1 cellular context compared by ENCODE assay signal in the genomic region with DNA sequence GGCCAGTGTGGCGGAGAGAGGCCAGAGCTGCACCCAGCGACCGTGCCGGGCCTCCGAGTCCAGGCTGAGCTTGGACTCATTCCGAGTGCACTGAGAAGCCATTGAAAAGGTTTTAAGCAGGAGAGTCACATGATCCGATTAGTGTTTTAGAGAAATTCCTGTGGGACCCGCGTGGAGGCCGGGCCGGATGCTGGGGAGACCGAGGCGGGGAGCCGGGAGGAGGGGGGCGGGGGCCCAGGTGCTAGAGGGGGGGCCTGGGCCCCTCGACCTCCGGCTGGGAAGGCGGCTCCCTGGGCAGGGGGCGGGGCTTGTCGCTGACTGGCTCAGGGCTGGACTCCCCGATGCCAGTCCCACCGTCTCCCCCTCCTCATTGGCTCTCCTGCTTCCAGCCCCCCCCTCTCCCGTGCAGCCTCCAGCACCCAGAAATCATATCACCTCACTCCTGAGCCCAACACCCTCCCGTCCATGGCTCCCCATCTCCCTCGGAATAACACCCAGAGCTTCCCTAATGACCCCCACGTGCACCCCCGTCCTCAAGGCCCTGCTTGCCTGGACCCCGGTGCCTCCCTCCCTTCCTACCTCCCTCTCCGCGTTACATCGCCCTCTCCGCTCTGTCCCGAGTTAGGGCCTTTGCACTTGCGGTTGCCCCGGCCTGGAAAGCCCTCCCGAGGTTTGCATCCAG.
TF ChIP-seq lines count a peak whose summit lies in the region.

No MANE protein-coding gene starts in this region.

TF ChIP-seq in HepG2, 621 proteins besides CTCF, POLR2A, EP300 and RAD21 (continued from another document and continues in another):
- TF ChIP-seq, protein P1, sequence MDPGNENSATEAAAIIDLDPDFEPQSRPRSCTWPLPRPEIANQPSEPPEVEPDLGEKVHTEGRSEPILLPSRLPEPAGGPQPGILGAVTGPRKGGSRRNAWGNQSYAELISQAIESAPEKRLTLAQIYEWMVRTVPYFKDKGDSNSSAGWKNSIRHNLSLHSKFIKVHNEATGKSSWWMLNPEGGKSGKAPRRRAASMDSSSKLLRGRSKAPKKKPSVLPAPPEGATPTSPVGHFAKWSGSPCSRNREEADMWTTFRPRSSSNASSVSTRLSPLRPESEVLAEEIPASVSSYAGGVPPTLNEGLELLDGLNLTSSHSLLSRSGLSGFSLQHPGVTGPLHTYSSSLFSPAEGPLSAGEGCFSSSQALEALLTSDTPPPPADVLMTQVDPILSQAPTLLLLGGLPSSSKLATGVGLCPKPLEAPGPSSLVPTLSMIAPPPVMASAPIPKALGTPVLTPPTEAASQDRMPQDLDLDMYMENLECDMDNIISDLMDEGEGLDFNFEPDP (CRISPR knock-in tag; conservative IDR thresholded peaks at IDR 0.05) = no peak
- no peak for TF ChIP-seq ATF7 (IDR thresholded peaks at IDR 0.05)
- TF ChIP-seq ATF7 (CRISPR knock-in tag; IDR thresholded peaks at IDR 0.05) = no peak
- no peak for TF ChIP-seq SIN3B (IDR thresholded peaks at IDR 0.05; ENCODE audit: low read length)
- no peak for TF ChIP-seq ZNF775 (CRISPR knock-in tag; IDR thresholded peaks at IDR 0.05; ENCODE audit: borderline replicate concordance)
- 0 out of 2 replicates have a peak, but pooled peaks have one; percentile 67 for TF ChIP-seq AKAP8 (CRISPR knock-in tag; IDR thresholded peaks at IDR 0.05)
- TF ChIP-seq ZNF12 (CRISPR knock-in tag; IDR thresholded peaks at IDR 0.05) = no peak
- no peak for TF ChIP-seq MEIS1 (CRISPR knock-in tag; IDR thresholded peaks at IDR 0.05; ENCODE audit: borderline replicate concordance)
- peak; percentile 80 for TF ChIP-seq NFYB (CRISPR knock-in tag; IDR thresholded peaks at IDR 0.05)
- TF ChIP-seq, protein P2, sequence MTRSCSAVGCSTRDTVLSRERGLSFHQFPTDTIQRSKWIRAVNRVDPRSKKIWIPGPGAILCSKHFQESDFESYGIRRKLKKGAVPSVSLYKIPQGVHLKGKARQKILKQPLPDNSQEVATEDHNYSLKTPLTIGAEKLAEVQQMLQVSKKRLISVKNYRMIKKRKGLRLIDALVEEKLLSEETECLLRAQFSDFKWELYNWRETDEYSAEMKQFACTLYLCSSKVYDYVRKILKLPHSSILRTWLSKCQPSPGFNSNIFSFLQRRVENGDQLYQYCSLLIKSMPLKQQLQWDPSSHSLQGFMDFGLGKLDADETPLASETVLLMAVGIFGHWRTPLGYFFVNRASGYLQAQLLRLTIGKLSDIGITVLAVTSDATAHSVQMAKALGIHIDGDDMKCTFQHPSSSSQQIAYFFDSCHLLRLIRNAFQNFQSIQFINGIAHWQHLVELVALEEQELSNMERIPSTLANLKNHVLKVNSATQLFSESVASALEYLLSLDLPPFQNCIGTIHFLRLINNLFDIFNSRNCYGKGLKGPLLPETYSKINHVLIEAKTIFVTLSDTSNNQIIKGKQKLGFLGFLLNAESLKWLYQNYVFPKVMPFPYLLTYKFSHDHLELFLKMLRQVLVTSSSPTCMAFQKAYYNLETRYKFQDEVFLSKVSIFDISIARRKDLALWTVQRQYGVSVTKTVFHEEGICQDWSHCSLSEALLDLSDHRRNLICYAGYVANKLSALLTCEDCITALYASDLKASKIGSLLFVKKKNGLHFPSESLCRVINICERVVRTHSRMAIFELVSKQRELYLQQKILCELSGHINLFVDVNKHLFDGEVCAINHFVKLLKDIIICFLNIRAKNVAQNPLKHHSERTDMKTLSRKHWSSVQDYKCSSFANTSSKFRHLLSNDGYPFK (CRISPR knock-in tag; IDR thresholded peaks at IDR 0.05; ENCODE audit: borderline replicate concordance) = 0 out of 2 replicates have a peak, but pooled peaks have one; percentile 33
- TF ChIP-seq NR3C1 (CRISPR knock-in tag; IDR thresholded peaks at IDR 0.05) = no peak
- TF ChIP-seq ZNF549 (CRISPR knock-in tag; IDR thresholded peaks at IDR 0.05) = no peak
- no peak for TF ChIP-seq ZNF34 (CRISPR knock-in tag; IDR thresholded peaks at IDR 0.05; ENCODE audit: borderline replicate concordance)
- TF ChIP-seq, protein P3, sequence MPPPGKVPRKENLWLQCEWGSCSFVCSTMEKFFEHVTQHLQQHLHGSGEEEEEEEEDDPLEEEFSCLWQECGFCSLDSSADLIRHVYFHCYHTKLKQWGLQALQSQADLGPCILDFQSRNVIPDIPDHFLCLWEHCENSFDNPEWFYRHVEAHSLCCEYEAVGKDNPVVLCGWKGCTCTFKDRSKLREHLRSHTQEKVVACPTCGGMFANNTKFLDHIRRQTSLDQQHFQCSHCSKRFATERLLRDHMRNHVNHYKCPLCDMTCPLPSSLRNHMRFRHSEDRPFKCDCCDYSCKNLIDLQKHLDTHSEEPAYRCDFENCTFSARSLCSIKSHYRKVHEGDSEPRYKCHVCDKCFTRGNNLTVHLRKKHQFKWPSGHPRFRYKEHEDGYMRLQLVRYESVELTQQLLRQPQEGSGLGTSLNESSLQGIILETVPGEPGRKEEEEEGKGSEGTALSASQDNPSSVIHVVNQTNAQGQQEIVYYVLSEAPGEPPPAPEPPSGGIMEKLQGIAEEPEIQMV (CRISPR knock-in tag; IDR thresholded peaks at IDR 0.05; ENCODE audit: low read depth) = no peak
- TF ChIP-seq GABPA (IDR thresholded peaks at IDR 0.05; ENCODE audit: low read depth, low read length) = peak; percentile 53
- TF ChIP-seq GABPA (CRISPR knock-in tag; IDR thresholded peaks at IDR 0.05; ENCODE audit: low read depth) = peak; percentile 69
- no peak for TF ChIP-seq ZNF747 (CRISPR knock-in tag; IDR thresholded peaks at IDR 0.05; ENCODE audit: borderline replicate concordance)
- TF ChIP-seq, protein P4, sequence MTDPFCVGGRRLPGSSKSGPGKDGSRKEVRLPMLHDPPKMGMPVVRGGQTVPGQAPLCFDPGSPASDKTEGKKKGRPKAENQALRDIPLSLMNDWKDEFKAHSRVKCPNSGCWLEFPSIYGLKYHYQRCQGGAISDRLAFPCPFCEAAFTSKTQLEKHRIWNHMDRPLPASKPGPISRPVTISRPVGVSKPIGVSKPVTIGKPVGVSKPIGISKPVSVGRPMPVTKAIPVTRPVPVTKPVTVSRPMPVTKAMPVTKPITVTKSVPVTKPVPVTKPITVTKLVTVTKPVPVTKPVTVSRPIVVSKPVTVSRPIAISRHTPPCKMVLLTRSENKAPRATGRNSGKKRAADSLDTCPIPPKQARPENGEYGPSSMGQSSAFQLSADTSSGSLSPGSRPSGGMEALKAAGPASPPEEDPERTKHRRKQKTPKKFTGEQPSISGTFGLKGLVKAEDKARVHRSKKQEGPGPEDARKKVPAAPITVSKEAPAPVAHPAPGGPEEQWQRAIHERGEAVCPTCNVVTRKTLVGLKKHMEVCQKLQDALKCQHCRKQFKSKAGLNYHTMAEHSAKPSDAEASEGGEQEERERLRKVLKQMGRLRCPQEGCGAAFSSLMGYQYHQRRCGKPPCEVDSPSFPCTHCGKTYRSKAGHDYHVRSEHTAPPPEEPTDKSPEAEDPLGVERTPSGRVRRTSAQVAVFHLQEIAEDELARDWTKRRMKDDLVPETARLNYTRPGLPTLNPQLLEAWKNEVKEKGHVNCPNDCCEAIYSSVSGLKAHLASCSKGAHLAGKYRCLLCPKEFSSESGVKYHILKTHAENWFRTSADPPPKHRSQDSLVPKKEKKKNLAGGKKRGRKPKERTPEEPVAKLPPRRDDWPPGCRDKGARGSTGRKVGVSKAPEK (CRISPR knock-in tag; IDR thresholded peaks at IDR 0.05; ENCODE audit: borderline replicate concordance) = no peak
- TF ChIP-seq, protein P5, sequence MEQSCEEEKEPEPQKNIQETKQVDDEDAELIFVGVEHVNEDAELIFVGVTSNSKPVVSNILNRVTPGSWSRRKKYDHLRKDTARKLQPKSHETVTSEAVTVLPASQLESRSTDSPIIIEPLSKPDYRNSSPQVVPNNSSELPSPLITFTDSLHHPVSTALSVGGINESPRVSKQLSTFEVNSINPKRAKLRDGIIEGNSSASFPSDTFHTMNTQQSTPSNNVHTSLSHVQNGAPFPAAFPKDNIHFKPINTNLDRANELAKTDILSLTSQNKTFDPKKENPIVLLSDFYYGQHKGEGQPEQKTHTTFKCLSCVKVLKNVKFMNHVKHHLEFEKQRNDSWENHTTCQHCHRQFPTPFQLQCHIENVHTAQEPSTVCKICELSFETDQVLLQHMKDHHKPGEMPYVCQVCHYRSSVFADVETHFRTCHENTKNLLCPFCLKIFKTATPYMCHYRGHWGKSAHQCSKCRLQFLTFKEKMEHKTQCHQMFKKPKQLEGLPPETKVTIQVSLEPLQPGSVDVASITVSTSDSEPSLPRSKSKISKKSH (CRISPR knock-in tag; IDR thresholded peaks at IDR 0.05; ENCODE audit: borderline replicate concordance) = no peak
- TF ChIP-seq SCMH1 (CRISPR knock-in tag; IDR thresholded peaks at IDR 0.05; ENCODE audit: borderline replicate concordance) = no peak
- TF ChIP-seq, protein P6, sequence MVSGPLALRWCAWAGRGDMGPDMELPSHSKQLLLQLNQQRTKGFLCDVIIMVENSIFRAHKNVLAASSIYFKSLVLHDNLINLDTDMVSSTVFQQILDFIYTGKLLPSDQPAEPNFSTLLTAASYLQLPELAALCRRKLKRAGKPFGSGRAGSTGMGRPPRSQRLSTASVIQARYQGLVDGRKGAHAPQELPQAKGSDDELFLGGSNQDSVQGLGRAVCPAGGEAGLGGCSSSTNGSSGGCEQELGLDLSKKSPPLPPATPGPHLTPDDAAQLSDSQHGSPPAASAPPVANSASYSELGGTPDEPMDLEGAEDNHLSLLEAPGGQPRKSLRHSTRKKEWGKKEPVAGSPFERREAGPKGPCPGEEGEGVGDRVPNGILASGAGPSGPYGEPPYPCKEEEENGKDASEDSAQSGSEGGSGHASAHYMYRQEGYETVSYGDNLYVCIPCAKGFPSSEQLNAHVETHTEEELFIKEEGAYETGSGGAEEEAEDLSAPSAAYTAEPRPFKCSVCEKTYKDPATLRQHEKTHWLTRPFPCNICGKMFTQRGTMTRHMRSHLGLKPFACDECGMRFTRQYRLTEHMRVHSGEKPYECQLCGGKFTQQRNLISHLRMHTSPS (CRISPR knock-in tag; IDR thresholded peaks at IDR 0.05; ENCODE audit: low read depth) = no peak
- TF ChIP-seq, protein P7, sequence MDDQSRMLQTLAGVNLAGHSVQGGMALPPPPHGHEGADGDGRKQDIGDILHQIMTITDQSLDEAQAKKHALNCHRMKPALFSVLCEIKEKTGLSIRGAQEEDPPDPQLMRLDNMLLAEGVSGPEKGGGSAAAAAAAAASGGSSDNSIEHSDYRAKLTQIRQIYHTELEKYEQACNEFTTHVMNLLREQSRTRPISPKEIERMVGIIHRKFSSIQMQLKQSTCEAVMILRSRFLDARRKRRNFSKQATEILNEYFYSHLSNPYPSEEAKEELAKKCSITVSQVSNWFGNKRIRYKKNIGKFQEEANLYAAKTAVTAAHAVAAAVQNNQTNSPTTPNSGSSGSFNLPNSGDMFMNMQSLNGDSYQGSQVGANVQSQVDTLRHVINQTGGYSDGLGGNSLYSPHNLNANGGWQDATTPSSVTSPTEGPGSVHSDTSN (CRISPR knock-in tag; IDR thresholded peaks at IDR 0.05; ENCODE audit: borderline replicate concordance) = no peak
- no peak for TF ChIP-seq PLRG1 (conservative IDR thresholded peaks at IDR 0.05)
- TF ChIP-seq ZNF432 (CRISPR knock-in tag; IDR thresholded peaks at IDR 0.05; ENCODE audit: borderline replicate concordance) = no peak
- peak; percentile 89 for TF ChIP-seq SP2 (CRISPR knock-in tag; IDR thresholded peaks at IDR 0.05)
- no peak for TF ChIP-seq BRD4 (CRISPR knock-in tag; IDR thresholded peaks at IDR 0.05)
- TF ChIP-seq, protein P8, sequence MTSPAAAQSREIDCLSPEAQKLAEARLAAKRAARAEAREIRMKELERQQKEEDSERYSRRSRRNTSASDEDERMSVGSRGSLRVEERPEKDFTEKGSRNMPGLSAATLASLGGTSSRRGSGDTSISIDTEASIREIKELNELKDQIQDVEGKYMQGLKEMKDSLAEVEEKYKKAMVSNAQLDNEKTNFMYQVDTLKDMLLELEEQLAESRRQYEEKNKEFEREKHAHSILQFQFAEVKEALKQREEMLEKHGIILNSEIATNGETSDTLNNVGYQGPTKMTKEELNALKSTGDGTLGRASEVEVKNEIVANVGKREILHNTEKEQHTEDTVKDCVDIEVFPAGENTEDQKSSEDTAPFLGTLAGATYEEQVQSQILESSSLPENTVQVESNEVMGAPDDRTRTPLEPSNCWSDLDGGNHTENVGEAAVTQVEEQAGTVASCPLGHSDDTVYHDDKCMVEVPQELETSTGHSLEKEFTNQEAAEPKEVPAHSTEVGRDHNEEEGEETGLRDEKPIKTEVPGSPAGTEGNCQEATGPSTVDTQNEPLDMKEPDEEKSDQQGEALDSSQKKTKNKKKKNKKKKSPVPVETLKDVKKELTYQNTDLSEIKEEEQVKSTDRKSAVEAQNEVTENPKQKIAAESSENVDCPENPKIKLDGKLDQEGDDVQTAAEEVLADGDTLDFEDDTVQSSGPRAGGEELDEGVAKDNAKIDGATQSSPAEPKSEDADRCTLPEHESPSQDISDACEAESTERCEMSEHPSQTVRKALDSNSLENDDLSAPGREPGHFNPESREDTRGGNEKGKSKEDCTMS (CRISPR knock-in tag; conservative IDR thresholded peaks at IDR 0.05) = no peak
- TF ChIP-seq CEBPG (CRISPR knock-in tag; IDR thresholded peaks at IDR 0.05) = no peak
- TF ChIP-seq, protein P9, sequence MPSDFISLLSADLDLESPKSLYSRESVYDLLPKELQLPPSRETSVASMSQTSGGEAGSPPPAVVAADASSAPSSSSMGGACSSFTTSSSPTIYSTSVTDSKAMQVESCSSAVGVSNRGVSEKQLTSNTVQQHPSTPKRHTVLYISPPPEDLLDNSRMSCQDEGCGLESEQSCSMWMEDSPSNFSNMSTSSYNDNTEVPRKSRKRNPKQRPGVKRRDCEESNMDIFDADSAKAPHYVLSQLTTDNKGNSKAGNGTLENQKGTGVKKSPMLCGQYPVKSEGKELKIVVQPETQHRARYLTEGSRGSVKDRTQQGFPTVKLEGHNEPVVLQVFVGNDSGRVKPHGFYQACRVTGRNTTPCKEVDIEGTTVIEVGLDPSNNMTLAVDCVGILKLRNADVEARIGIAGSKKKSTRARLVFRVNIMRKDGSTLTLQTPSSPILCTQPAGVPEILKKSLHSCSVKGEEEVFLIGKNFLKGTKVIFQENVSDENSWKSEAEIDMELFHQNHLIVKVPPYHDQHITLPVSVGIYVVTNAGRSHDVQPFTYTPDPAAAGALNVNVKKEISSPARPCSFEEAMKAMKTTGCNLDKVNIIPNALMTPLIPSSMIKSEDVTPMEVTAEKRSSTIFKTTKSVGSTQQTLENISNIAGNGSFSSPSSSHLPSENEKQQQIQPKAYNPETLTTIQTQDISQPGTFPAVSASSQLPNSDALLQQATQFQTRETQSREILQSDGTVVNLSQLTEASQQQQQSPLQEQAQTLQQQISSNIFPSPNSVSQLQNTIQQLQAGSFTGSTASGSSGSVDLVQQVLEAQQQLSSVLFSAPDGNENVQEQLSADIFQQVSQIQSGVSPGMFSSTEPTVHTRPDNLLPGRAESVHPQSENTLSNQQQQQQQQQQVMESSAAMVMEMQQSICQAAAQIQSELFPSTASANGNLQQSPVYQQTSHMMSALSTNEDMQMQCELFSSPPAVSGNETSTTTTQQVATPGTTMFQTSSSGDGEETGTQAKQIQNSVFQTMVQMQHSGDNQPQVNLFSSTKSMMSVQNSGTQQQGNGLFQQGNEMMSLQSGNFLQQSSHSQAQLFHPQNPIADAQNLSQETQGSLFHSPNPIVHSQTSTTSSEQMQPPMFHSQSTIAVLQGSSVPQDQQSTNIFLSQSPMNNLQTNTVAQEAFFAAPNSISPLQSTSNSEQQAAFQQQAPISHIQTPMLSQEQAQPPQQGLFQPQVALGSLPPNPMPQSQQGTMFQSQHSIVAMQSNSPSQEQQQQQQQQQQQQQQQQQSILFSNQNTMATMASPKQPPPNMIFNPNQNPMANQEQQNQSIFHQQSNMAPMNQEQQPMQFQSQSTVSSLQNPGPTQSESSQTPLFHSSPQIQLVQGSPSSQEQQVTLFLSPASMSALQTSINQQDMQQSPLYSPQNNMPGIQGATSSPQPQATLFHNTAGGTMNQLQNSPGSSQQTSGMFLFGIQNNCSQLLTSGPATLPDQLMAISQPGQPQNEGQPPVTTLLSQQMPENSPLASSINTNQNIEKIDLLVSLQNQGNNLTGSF (CRISPR knock-in tag; IDR thresholded peaks at IDR 0.05) = no peak
- TF ChIP-seq SP4 (CRISPR knock-in tag; IDR thresholded peaks at IDR 0.05) = peak; percentile 72; the same call in 1 of the 2 replicates
- TF ChIP-seq ONECUT2 (CRISPR knock-in tag; IDR thresholded peaks at IDR 0.05) = no peak
